ENCODE assay signal across 11 cellular contexts in genomic region chr15:38514601-38515000, GRCh38. TPM values are rescaled to one million over a fixed set of nuclear protein-coding genes. Genes with fewer than 3 reads are reported as not detected.
DNase-seq lines count a peak whose midpoint lies in the region; ATAC-seq, FAIRE-seq and TF ChIP-seq lines count a peak whose summit lies in the region.
"Had no signal": no experiment of that assay in that cellular context is flagged by ENCODE, and none has a peak within 500 bp of the region (broad histone marks: within the 10 kb centered on the region; RNA-seq: fewer than 3 reads in every experiment).

No MANE protein-coding gene starts in this region.

- H2AFZ ChIP-seq in GM12878 (ENCODE audit: control insufficient read depth, low read depth, low read length) (no peak overlapping the region), PC-9 (no peak overlapping the region), PC-3 (ENCODE audit: low read length) (no peak overlapping the region)

- H4K20me1 ChIP-seq in GM12878 (ENCODE audit: control insufficient read depth, insufficient read depth) (no peaks in the 10 kb centered on the region), PC-9 (ENCODE audit: insufficient read depth) (no peaks in the 10 kb centered on the region), PC-3 (ENCODE audit: low read length) (no peaks in the 10 kb centered on the region)

- POLR2A ChIA-PET in GM12878 (lab: Charles Lee) (no interaction called here), PC-9 (lab: Charles Lee; ENCODE audit: unreplicated experiment) (no interaction called here), PC-3 (lab: Charles Lee; ENCODE audit: unreplicated experiment) (no interaction called here)

- H3K27ac ChIP-seq in GM12878 (ENCODE audit: control insufficient read depth, insufficient read depth), result 0 out of 2 replicates have a peak overlapping the region, but pooled peaks have one; percentile 8
- H3K27ac ChIP-seq in PC-9, result no peak overlapping the region
- no peak overlapping the region for H3K27ac ChIP-seq in PC-3 (ENCODE audit: low read length)
- H3K27ac ChIP-seq: C4-2B, KMS-11 had no signal

- H3K27me3 ChIP-seq in GM12878 (replicated peaks in 1 of 2; ENCODE audit: control insufficient read depth in 2 of 2, insufficient read depth in 2 of 2, low read length in 1 of 2) (no peaks in the 10 kb centered on the region), PC-9 (ENCODE audit: insufficient read depth, low read depth) (no peaks in the 10 kb centered on the region), PC-3 (ENCODE audit: low read length) (peaks cover 41% of the 10 kb centered on the region)

- TF ChIP-seq POLR2A in GM12878 (IDR thresholded peaks at IDR 0.05; ENCODE audit: low read depth, low read length), result no peak

- H3K4me2 ChIP-seq in GM12878 (ENCODE audit: control insufficient read depth, insufficient read depth), result no peak overlapping the region
- H3K4me2 ChIP-seq in PC-9, result no peak overlapping the region
- H3K4me2 ChIP-seq in PC-3 (ENCODE audit: low read length), result no peak overlapping the region
- H3K4me2 ChIP-seq: KMS-11 had no signal

- FAIRE-seq in GM12878 (lab: Jason Lieb, UNC) (no peak), RCC 7860 (lab: Jason Lieb, UNC) (no peak)

- in situ Hi-C loops in GM12878 (cut with MboI), result no loop called here

- no peaks in the 10 kb centered on the region for H3F3A ChIP-seq in PC-9 (ENCODE audit: insufficient read depth, low read depth)
- no peaks in the 10 kb centered on the region for H3F3A ChIP-seq in PC-3 (ENCODE audit: low read length, unreplicated experiment)

- H3K4me1 ChIP-seq in GM12878 (ENCODE audit: control insufficient read depth, insufficient read depth, low read length) (peaks cover 7% of the 10 kb centered on the region), PC-9 (replicated peaks; ENCODE audit: insufficient read depth) (no peaks in the 10 kb centered on the region), PC-3 (ENCODE audit: insufficient read depth, low read length) (no peaks in the 10 kb centered on the region)

- intact Hi-C loops in GM12878 (cut with micrococcal nuclease; ENCODE audit: unreplicated experiment), result no loop called here
- intact Hi-C loops in PC-9 (cut with micrococcal nuclease; ENCODE audit: unreplicated experiment), result no loop called here
- intact Hi-C loops in PC-3 (cut with micrococcal nuclease), result no loop called here

- TF ChIP-seq EP300 in GM12878 (IDR thresholded peaks at IDR 0.05; ENCODE audit: borderline replicate concordance in 1 of 2, control insufficient read depth in 1 of 2, low read depth in 2 of 2, low read length in 2 of 2), result no peak

- CTCF ChIA-PET in GM12878 (lab: Yijun Ruan, JAX), result interaction anchor here (0.7 to 4.2 kb wide), 7 partner anchors 11 to 185 kb away, joined by 3 to 20 read pairs (median 4); no protein-coding TSS in a partner anchor
- CTCF ChIA-PET in PC-9 (lab: Charles Lee), result no interaction called here
- CTCF ChIA-PET in PC-3 (lab: Charles Lee), result no interaction called here

- H3K9me3 ChIP-seq in GM12878 (replicated peaks; ENCODE audit: control insufficient read depth, insufficient read depth, low read length) (no peaks in the 10 kb centered on the region), PC-9 (ENCODE audit: insufficient read depth, low read depth) (no peaks in the 10 kb centered on the region), PC-3 (ENCODE audit: low read length) (no peaks in the 10 kb centered on the region)

- no peak overlapping the region for H3K4me3 ChIP-seq in GM12878
- H3K4me3 ChIP-seq in PC-9, result no peak overlapping the region
- H3K4me3 ChIP-seq in PC-3 (ENCODE audit: low read length), result no peak overlapping the region

- SMC1A ChIA-PET in GM12878 (lab: Charles Lee; ENCODE audit: uncharacterized antibody, unreplicated experiment), result interaction anchor here (0.8 to 17.5 kb wide), 5 partner anchors 11 to 183 kb away, joined by 3 to 208 read pairs (median 3); no protein-coding TSS in a partner anchor

- WGBS in GM12878 (ENCODE audit: insufficient coverage, insufficient replicate concordance, low lambda C conversion rate, missing lambda C conversion rate), result 3% methylated on average over 2 of the region's 2 CpGs

- no peak overlapping the region for H3K9ac ChIP-seq in GM12878 (ENCODE audit: control insufficient read depth, insufficient read depth, low read length)
- H3K9ac ChIP-seq in PC-3 (ENCODE audit: low read length), result no peak overlapping the region
- H3K9ac ChIP-seq: KMS-11 had no signal

- ATAC-seq in GM19438 (IDR thresholded peaks at IDR 0.05; ENCODE audit: low read depth, unreplicated experiment) (peak; percentile 69), HG03175 (IDR thresholded peaks at IDR 0.05; ENCODE audit: unreplicated experiment) (peak; percentile 74), GM12878 (peak; percentile 77), PC-3 (no peak)

- BruUV-seq in GM12878 (replicated peaks; lab: Mats Ljungman, UMichigan), result no TSS peak
- no TSS peak for BruUV-seq in PC-9 (replicated peaks; lab: Mats Ljungman, UMichigan)
- no TSS peak for BruUV-seq in PC-3 (replicated peaks; lab: Mats Ljungman, UMichigan)

- peak; percentile 11 for DNase-seq in Daoy (ENCODE audit: low read depth)
- DNase-seq in GM12878 (ENCODE audit: low read depth, low spot score), result peak; percentile 74
- DNase-seq in PC-9, result no peak
- DNase-seq in RCC 7860 (ENCODE audit: low spot score), result no peak
- DNase-seq in NCI-H510A treated with DMSO at 0.1 percent for 48 hours (lab: John Stamatoyannopoulos, UW), result no peak
- DNase-seq in PC-3, result no peak
- DNase-seq: activated CD4-positive, alpha-beta T cell treated with anti-CD3 and anti-CD28 coated beads, Interleukin-2, amount 10 ng/mL, durations not matched to agents 7 days and 5 days had no signal

- RAD21 ChIA-PET in GM12878 (lab: Charles Lee; ENCODE audit: unreplicated experiment), result interaction anchor here (0.7 to 1.4 kb wide), 6 partner anchors 36 to 176 kb away, joined by 3 to 8 read pairs (median 4); no protein-coding TSS in a partner anchor

- TF ChIP-seq CTCF in GM12878 (IDR thresholded peaks at IDR 0.05 in 2 of 3, conservative IDR thresholded peaks at IDR 0.05 in 1 of 3; ENCODE audit: control insufficient read depth in 2 of 3, extremely low read depth in 1 of 3, insufficient read depth in 1 of 3, low read depth in 3 of 3, low read length in 3 of 3) (no peak), PC-9 (conservative IDR thresholded peaks at IDR 0.05) (no peak), PC-3 (conservative IDR thresholded peaks at IDR 0.05; ENCODE audit: low read depth, low read length) (no peak)

- H3K36me3 ChIP-seq in GM12878 (ENCODE audit: control insufficient read depth in 2 of 2, insufficient read depth in 2 of 2, low read length in 1 of 2) (peaks cover 16 to 22% of the 10 kb centered on the region in 2 experiments), PC-9 (ENCODE audit: low read depth) (no peaks in the 10 kb centered on the region), PC-3 (ENCODE audit: low read depth, low read length) (no peaks in the 10 kb centered on the region)

- TF ChIP-seq RAD21 in GM12878 (IDR thresholded peaks at IDR 0.05; ENCODE audit: insufficient read depth, low read depth, low read length), result no peak

- H3K79me2 ChIP-seq in GM12878 (ENCODE audit: control insufficient read depth, insufficient read depth, low read length) (no peaks in the 10 kb centered on the region), PC-9 (ENCODE audit: low read depth) (no peaks in the 10 kb centered on the region), PC-3 (ENCODE audit: low read length) (no peaks in the 10 kb centered on the region)

- no peaks in the 10 kb centered on the region for H3K9me2 ChIP-seq in PC-9 (ENCODE audit: insufficient read depth)
- no peaks in the 10 kb centered on the region for H3K9me2 ChIP-seq in PC-3 (replicated peaks; ENCODE audit: low read length)

TF ChIP-seq in GM12878, 131 proteins besides CTCF, POLR2A, EP300 and RAD21 (continues in another document):
- TF ChIP-seq NR2C1 (IDR thresholded peaks at IDR 0.05) (no peak), NRF1 (conservative IDR thresholded peaks at IDR 0.05; ENCODE audit: low read depth, low read length) (no peak), SKIL (IDR thresholded peaks at IDR 0.05; ENCODE audit: low read depth, poor library complexity, severe bottlenecking) (no peak), TAF1 (IDR thresholded peaks at IDR 0.05; ENCODE audit: borderline replicate concordance, low read depth, low read length) (no peak), MYB (IDR thresholded peaks at IDR 0.05; ENCODE audit: borderline replicate concordance, low read depth, low read length) (no peak)

RNA-seq across cellular contexts. Expression of gene RASGRP1, which starts 50.0 kb away (rescaled TPM):
- 1.1 and 1.6 TPM in 2 replicates for total RNA-seq in Daoy (2014; rRNA removed; shearing (Covaris generic))
- 151 and 158 TPM in 2 replicates for total RNA-seq in GM12878 (2013; cell fraction: nucleolus; rRNA removed)
- total RNA-seq in GM12878 (2014; rRNA removed) (27.4 and 31.3 TPM in 2 replicates), GM12878 (2014; rRNA removed; fragmentation: Illumina TruSeq; extraction: Trizol) (23.5 and 23.8 TPM in 2 replicates), GM12878 (2021) (25.5 and 29.3 TPM in 2 replicates), PC-9 (2021) (0.39 and 1.5 TPM in 2 replicates), PC-3 (2014; rRNA removed) (not detected in 2 replicates)
- polyA plus RNA-seq in GM12878 (2011; ENCODE audit: low read depth), result 5.6 TPM
- polyA plus RNA-seq in GM12878 (2011; rRNA removed) (234 and 259 TPM in 2 replicates), GM12878 (2014; fragmentation: Illumina TruSeq; extraction: Trizol) (26.0 and 32.7 TPM in 2 replicates), GM12878 (2014; fragmentation: Nextera tagmentation; extraction: Ambion mirVana) (1 to 10 TPM; 5.6 to 6.2 TPM), GM12878 (2014; rRNA removed) (17.0 and 18.3 TPM in 2 replicates), GM12878 (2016; fragmentation: Nextera tagmentation; extraction: Ambion mirVana) (10 to 100 TPM in 1 of 2 experiments, 1 to 10 TPM in 1; 9.9 to 13.3 TPM)
- 137 and 158 TPM in 2 replicates for polyA plus RNA-seq in GM12878 (2011; cell fraction: cytosol; rRNA removed)
- polyA plus RNA-seq in GM12878 (2011; cell fraction: nucleus; rRNA removed), result 185 and 295 TPM in 2 replicates
- polyA plus RNA-seq in GM12878 (2012), result 5.8 and 12.5 TPM in 2 replicates
- 397 and 409 TPM in 2 replicates for polyA minus RNA-seq in GM12878 (2011; rRNA and poly(A)+ RNA removed)
- 114 and 130 TPM in 2 replicates for polyA minus RNA-seq in GM12878 (2011; cell fraction: cytosol; rRNA and poly(A)+ RNA removed)
- polyA minus RNA-seq in GM12878 (2011; cell fraction: nucleus; rRNA and poly(A)+ RNA removed), result 267 and 279 TPM in 2 replicates

Comparison
In these comparisons a context has a peak if more than half of its experiments do, and no peak if none do; other contexts are left out.
1. DNase-seq: peak in Daoy (single experiment) and GM12878 (single experiment); none in PC-9 (0 of 2), RCC 7860 (single experiment), NCI-H510A treated with DMSO at 0.1 percent for 48 hours (single experiment) and PC-3 (single experiment).